ENCODE assay signal across 2 cellular contexts in the genomic region with DNA sequence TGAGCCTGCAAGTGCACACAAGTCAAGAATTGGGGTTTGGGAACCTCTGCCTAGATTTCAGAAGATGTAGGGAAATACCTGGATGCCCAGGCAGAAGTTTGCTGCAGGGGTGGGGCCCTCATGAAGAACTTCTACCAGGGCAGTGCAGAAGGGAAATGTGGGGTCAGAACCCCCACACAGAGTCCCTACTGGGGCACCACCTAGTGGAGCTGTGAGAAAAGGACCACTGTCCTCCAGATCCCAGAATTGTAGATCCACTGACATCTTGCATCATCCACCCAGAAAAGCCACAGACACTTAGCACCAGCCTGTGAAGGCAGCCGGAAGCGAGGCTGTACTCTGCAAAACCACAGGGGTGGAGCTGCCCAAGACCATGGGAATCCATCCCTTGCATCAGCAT.
A peak's percentile ranks its signal among the peaks of the same experiment; 100 is the strongest.
TF ChIP-seq lines count a peak whose summit lies in the region.

No MANE protein-coding gene starts in this region.

TF ChIP-seq in GM12878, 131 proteins besides CTCF, POLR2A, EP300 and RAD21:
- TF ChIP-seq CBX5 (IDR thresholded peaks at IDR 0.05; ENCODE audit: low read depth) = 0 out of 2 replicates have a peak, but pooled peaks have one; percentile 75
TF ChIP-seq in GM12878: peak in this region for 1; not testable (repeated sequence) for 130.

TF ChIP-seq in HepG2, 621 proteins besides CTCF, POLR2A, EP300 and RAD21:
- TF ChIP-seq CEBPG (CRISPR knock-in tag; IDR thresholded peaks at IDR 0.05) = 0 out of 2 replicates have a peak, but pooled peaks have one; percentile 43
